Comparison of ENCODE assay signal across 1 cellular context in genomic region chrX:94932278-94932965, GRCh38.
TF ChIP-seq lines count a peak whose summit lies in the region.

No MANE protein-coding gene starts in this region.

TF ChIP-seq in GM12878, 131 proteins besides CTCF, POLR2A, EP300 and RAD21 (continued from another document):
- no peak for TF ChIP-seq RCOR1 (conservative IDR thresholded peaks at IDR 0.05; ENCODE audit: low read depth, low read length)
- peak; percentile 57; the same call in 1 of the 2 replicates for TF ChIP-seq SPI1 (IDR thresholded peaks at IDR 0.05; ENCODE audit: borderline replicate concordance, insufficient read depth, low read depth, low read length)
- peak; percentile 35; the same call in 1 of the 2 replicates for TF ChIP-seq CHD2 (IDR thresholded peaks at IDR 0.05; ENCODE audit: borderline replicate concordance, low read depth, low read length)
- TF ChIP-seq NR2C1 (IDR thresholded peaks at IDR 0.05): no peak
- no peak for TF ChIP-seq MYC (IDR thresholded peaks at IDR 0.05; ENCODE audit: insufficient read depth, insufficient read length, insufficient replicate concordance, low read length, severe bottlenecking)
- peak; percentile 82 for TF ChIP-seq DPF2 (IDR thresholded peaks at IDR 0.05)
- TF ChIP-seq BHLHE40 (IDR thresholded peaks at IDR 0.05; ENCODE audit: borderline replicate concordance in 1 of 2, low read depth in 2 of 2, low read length in 1 of 2): peak in 1 of 2 experiments; percentile 20; a peak in 1 of 4 replicates
- TF ChIP-seq NBN (IDR thresholded peaks at IDR 0.05): peak; percentile 58; the same call in 1 of the 2 replicates
- peak; percentile 57 for TF ChIP-seq ATF7 (IDR thresholded peaks at IDR 0.05; ENCODE audit: low read depth)
- 0 out of 2 replicates have a peak, but pooled peaks have one; percentile 50 for TF ChIP-seq ZNF217 (IDR thresholded peaks at IDR 0.05)
- no peak for TF ChIP-seq TBL1XR1 (IDR thresholded peaks at IDR 0.05; ENCODE audit: low read depth, low read length)
- TF ChIP-seq IKZF2 (IDR thresholded peaks at IDR 0.05): peak; percentile 26 to 57; a peak in 2 of 4 replicates
- peak; percentile 66 for TF ChIP-seq MTA2 (IDR thresholded peaks at IDR 0.05; ENCODE audit: low read depth)
- peak; percentile 97 for TF ChIP-seq ZNF24 (IDR thresholded peaks at IDR 0.05)
